In the genomic region with DNA sequence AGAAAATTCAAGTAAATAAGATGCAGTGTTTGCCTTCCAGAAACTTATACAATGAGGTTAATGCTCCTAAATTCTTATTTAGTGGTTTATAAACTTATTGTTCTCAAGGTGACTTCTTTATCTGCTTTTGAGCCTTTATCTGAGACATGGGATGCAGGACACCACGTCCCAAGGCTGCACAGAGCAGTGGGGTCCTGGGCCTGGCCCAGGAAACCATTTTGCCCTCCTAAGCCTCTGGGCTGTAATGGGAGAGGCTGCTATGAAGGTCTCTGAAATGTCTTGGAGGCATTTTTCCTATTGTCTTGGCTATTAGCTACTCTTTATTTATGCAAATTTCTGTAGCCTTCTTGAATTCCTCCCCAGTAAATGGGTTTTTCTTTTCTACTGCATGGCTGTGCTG, we compare ENCODE assay signal across 33 cellular contexts.
"Had no signal": no experiment of that assay in that cellular context is flagged by ENCODE, and none has a peak within 500 bp of the region (broad histone marks: within the 10 kb centered on the region; RNA-seq: fewer than 3 reads in every experiment).

No MANE protein-coding gene starts in this region.

- DNase-seq: activated effector memory CD4-positive, alpha-beta T cell treated with anti-CD3 and anti-CD28 coated beads, Interleukin-2, amount 50 U/mL, for 16 hours; activated effector memory CD4-positive, alpha-beta T cell treated with Interleukin-2 at 50 U/mL for 16 hours; activated gamma-delta T cell; activated gamma-delta T cell treated with Interleukin-2 at 50 U/mL for 16 hours; activated naive CD4-positive, alpha-beta T cell; activated naive CD4-positive, alpha-beta T cell treated with anti-CD3 and anti-CD28 coated beads for 36 hours; activated naive CD4-positive, alpha-beta T cell treated with anti-CD3 and anti-CD28 coated beads, Interleukin-2, amount 10 ng/mL, durations not matched to agents 7 days and 5 days; activated naive CD4-positive, alpha-beta T cell treated with anti-CD3 and anti-CD28 coated beads, Interleukin-2, amount 50 U/mL, for 16 hours; activated naive CD4-positive, alpha-beta T cell treated with Interleukin-2 at 50 U/mL for 16 hours; activated naive CD8-positive, alpha-beta T cell treated with anti-CD3 and anti-CD28 coated beads for 36 hours; activated naive CD8-positive, alpha-beta T cell treated with anti-CD3 and anti-CD28 coated beads, Interleukin-2, amount 10 ng/mL, durations not matched to agents 7 days and 5 days; activated naive CD8-positive, alpha-beta T cell treated with anti-CD3 and anti-CD28 coated beads, Interleukin-2, amount 50 U/mL, for 24 hours; activated T-cell treated with anti-CD3 and anti-CD28 coated beads, Interleukin-2, amount 50 U/mL, for 24 hours; activated T-cell treated with anti-CD3 and anti-CD28 coated beads, Interleukin-2, amount 50 U/mL, for 4 hours; activated T-cell treated with anti-CD3 and anti-CD28 coated beads, Interleukin-2, amount 50 U/mL, for 48 hours; activated T-cell treated with anti-CD3 and anti-CD28 coated beads, Interleukin-2, amount 50 U/mL, for 72 hours; adrenal gland; amniotic stem cell; amygdala; anterior cingulate cortex; aorta; body of pancreas; brain microvascular endothelial cell; caudate nucleus; central memory CD4-positive, alpha-beta T cell; cerebellar nuclear complex had no signal

- H3K4me3 ChIP-seq: adrenal gland, ascending aorta, body of pancreas, breast epithelium, cardiac muscle cell had no signal

- H3K9me3 ChIP-seq: adrenal gland, ascending aorta, body of pancreas, breast epithelium had no signal

- H3K27ac ChIP-seq: adrenal gland, ascending aorta, body of pancreas, brain microvascular endothelial cell, breast epithelium, cardiac muscle cell had no signal

- H3K27me3 ChIP-seq: adrenal gland, ascending aorta, body of pancreas, brain microvascular endothelial cell, breast epithelium, cardiac muscle cell had no signal

- H3K4me1 ChIP-seq: adrenal gland, ascending aorta, body of pancreas, breast epithelium had no signal

- FAIRE-seq: astrocyte, bronchial epithelial cell had no signal

- ATAC-seq: activated naive CD4-positive, alpha-beta T cell treated with anti-CD3 and anti-CD28 coated beads, Interleukin-2, amount 50 U/mL, for 72 hours; activated naive CD8-positive, alpha-beta T cell treated with anti-CD3 and anti-CD28 coated beads, Interleukin-2, amount 50 U/mL, for 24 hours; activated T-cell treated with anti-CD3 and anti-CD28 coated beads, Interleukin-2, amount 50 U/mL, for 4 hours; activated T-cell treated with anti-CD3 and anti-CD28 coated beads, Interleukin-2, amount 50 U/mL, for 72 hours; activated T-helper 17 cell treated with anti-CD3 and anti-CD28 coated beads, Interleukin-2, amount 50 U/mL, for 72 hours; body of pancreas had no signal

- H3K36me3 ChIP-seq: adrenal gland, ascending aorta, brain microvascular endothelial cell, breast epithelium, cardiac muscle cell had no signal
